ENCODE assay signal across 25 cellular contexts in the genomic region with DNA sequence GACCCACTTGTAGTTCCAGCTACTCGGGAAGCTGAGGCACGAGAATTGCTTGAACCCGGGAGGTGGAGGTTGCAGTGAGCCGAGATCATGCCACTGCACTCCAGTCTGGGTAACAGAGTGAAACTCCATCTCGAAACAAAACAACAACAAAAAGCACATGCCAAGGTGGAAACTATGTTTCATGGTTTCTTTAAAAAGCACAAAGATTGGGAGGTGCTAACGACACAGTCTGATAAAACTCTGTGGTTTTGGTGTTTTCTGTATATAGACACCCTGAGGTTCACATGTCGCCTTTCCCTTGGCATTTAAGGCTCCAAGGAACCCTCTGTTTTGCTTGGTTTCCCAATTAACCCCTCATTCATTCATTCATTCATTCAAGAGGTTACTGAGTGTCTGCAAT.
"Had no signal": no experiment of that assay in that cellular context is flagged by ENCODE, and none has a peak within 500 bp of the region (broad histone marks: within the 10 kb centered on the region; RNA-seq: fewer than 3 reads in every experiment).

No MANE protein-coding gene starts in this region.

- H3K27ac ChIP-seq: PC-9, SK-N-MC had no signal

- H3K4me3 ChIP-seq: PC-9, SK-N-MC had no signal

- DNase-seq: activated CD4-positive, alpha-beta T cell treated with anti-CD3 and anti-CD28 coated beads, Interleukin-2, amount 10 ng/mL, durations not matched to agents 7 days and 5 days; activated CD4-positive, alpha-beta T cell treated with anti-CD3 and anti-CD28 coated beads, Interleukin-2, amount 50 U/mL, for 48 hours; activated CD8-positive, alpha-beta memory T cell treated with anti-CD3 and anti-CD28 coated beads, Interleukin-2, amount 50 U/mL, for 48 hours; activated CD8-positive, alpha-beta T cell treated with anti-CD3 and anti-CD28 coated beads, Interleukin-2, amount 10 ng/mL, durations not matched to agents 7 days and 5 days; activated effector memory CD4-positive, alpha-beta T cell treated with Interleukin-2 at 50 U/mL for 16 hours; activated naive CD4-positive, alpha-beta T cell treated with anti-CD3 and anti-CD28 coated beads, Interleukin-2, amount 10 ng/mL, durations not matched to agents 7 days and 5 days; activated naive CD8-positive, alpha-beta T cell treated with anti-CD3 and anti-CD28 coated beads, Interleukin-2, amount 50 U/mL, for 24 hours; activated T-cell treated with anti-CD3 and anti-CD28 coated beads, Interleukin-2, amount 50 U/mL, for 48 hours; anterior cingulate cortex; caudate nucleus; cerebellar nuclear complex; MV-4-11; NCI-H1092; NCI-H1436 treated with DMSO at 0.1 percent for 48 hours; NCI-H1694 treated with DMSO at 0.1 percent for 48 hours; NCI-H2029; NCI-H526; NCI-H748 treated with DMSO at 0.1 percent for 48 hours; PC-9; Right ventricle myocardium superior; T1000 had no signal

- H2AFZ ChIP-seq: PC-9 had no signal

- ATAC-seq: activated CD8-positive, alpha-beta T cell treated with anti-CD3 and anti-CD28 coated beads, Interleukin-2, amount 10 ng/mL, durations not matched to agents 7 days and 5 days; activated naive CD8-positive, alpha-beta T cell treated with anti-CD3 and anti-CD28 coated beads, Interleukin-2, amount 50 U/mL, for 24 hours had no signal

- FAIRE-seq: bronchial epithelial cell, RCC 7860, TTC549 had no signal

- H3K4me2 ChIP-seq: PC-9 had no signal
